ENCODE assay signal across 26 cellular contexts in genomic region chr6:17653198-17653881, GRCh38. TPM values are rescaled to one million over a fixed set of nuclear protein-coding genes. Genes with fewer than 3 reads are reported as not detected.
DNase-seq lines count a peak whose midpoint lies in the region; ATAC-seq, FAIRE-seq and TF ChIP-seq lines count a peak whose summit lies in the region.
"Had no signal": no experiment of that assay in that cellular context is flagged by ENCODE, and none has a peak within 500 bp of the region (broad histone marks: within the 10 kb centered on the region; RNA-seq: fewer than 3 reads in every experiment).

No MANE protein-coding gene starts in this region.

- no peak for DNase-seq in activated CD8-positive, alpha-beta T cell treated with anti-CD3 and anti-CD28 coated beads for 36 hours
- no peak for DNase-seq in activated CD8-positive, alpha-beta T cell treated with anti-CD3 and anti-CD28 coated beads, Interleukin-2, amount 10 ng/mL, durations not matched to agents 7 days and 5 days
- DNase-seq in OCI-LY7 (ENCODE audit: low spot score), result no peak
- peak; percentile 4 for DNase-seq in astrocyte (ENCODE audit: low read depth)
- DNase-seq in stimulated activated effector memory CD8-positive, alpha-beta T cell treated with anti-CD3 and anti-CD28 coated beads, Interleukin-12 subunit alpha, Interleukin-12 subunit beta, amount 100 ng/mL, for 72 hours (ENCODE audit: low spot score in 2 of 2), result no peak
- DNase-seq in T-helper 9 cell, result no peak
- no peak for DNase-seq in NCI-H748 treated with DMSO at 0.1 percent for 48 hours (lab: John Stamatoyannopoulos, UW)
- DNase-seq in NCI-H82 treated with DMSO at 0.1 percent for 48 hours (lab: John Stamatoyannopoulos, UW; ENCODE audit: unreplicated experiment), result no peak
- DNase-seq: activated CD8-positive, alpha-beta memory T cell treated with anti-CD3 and anti-CD28 coated beads, Interleukin-2, amount 50 U/mL, for 4 hours; activated naive CD4-positive, alpha-beta T cell treated with anti-CD3 and anti-CD28 coated beads for 36 hours; dorsolateral prefrontal cortex; GF-D8; heart right ventricle; NCI-H1436 treated with DMSO at 0.1 percent for 48 hours; NCI-H2107; NCI-H510A; NK-92 treated with Interleukin-12 subunit alpha and Interleukin-12 subunit beta, amount 100 ng/mL, for 24 hours; Peyer's patch; right lobe of liver; SIG-M5; stimulated activated CD4-positive, alpha-beta T cell treated with anti-CD3 and anti-CD28 coated beads, Interleukin-4, amount 100 ng/mL, for 4 hours; SW 1271; upper lobe of left lung had no signal

- TSS peak; percentile 1 for BruUV-seq in OCI-LY7 (replicated peaks; lab: Mats Ljungman, UMichigan)

- H3K4me2 ChIP-seq in OCI-LY7 (ENCODE audit: low read length) (no peak overlapping the region), astrocyte (ENCODE audit: low read length) (no peak overlapping the region)
- H3K4me2 ChIP-seq: A549, neural progenitor cell had no signal

- no peak overlapping the region for H3K9ac ChIP-seq in astrocyte (ENCODE audit: low read length)
- H3K9ac ChIP-seq: neural progenitor cell had no signal

- H3K27me3 Mint-ChIP-seq in activated CD8-positive, alpha-beta T cell treated with anti-CD3 and anti-CD28 coated beads for 36 hours, result no peaks in the 10 kb centered on the region
- H3K27me3 Mint-ChIP-seq in activated CD8-positive, alpha-beta T cell treated with anti-CD3 and anti-CD28 coated beads, Interleukin-2, amount 10 ng/mL, durations not matched to agents 7 days and 5 days (ENCODE audit: low read depth), result no peaks in the 10 kb centered on the region
- no peaks in the 10 kb centered on the region for H3K27me3 Mint-ChIP-seq in astrocyte (ENCODE audit: low read depth, unreplicated experiment)

- no peak for TF ChIP-seq CTCF in activated CD8-positive, alpha-beta T cell treated with anti-CD3 and anti-CD28 coated beads for 36 hours (IDR thresholded peaks at IDR 0.05)
- TF ChIP-seq CTCF in OCI-LY7 (conservative IDR thresholded peaks at IDR 0.05; ENCODE audit: low read length) (no peak), astrocyte (IDR thresholded peaks at IDR 0.05; ENCODE audit: insufficient read depth, low read depth, low read length) (no peak)

- CTCF ChIA-PET in activated CD8-positive, alpha-beta T cell treated with anti-CD3 and anti-CD28 coated beads for 36 hours (lab: Charles Lee), result no interaction called here
- CTCF ChIA-PET in activated CD8-positive, alpha-beta T cell treated with anti-CD3 and anti-CD28 coated beads, Interleukin-2, amount 10 ng/mL, durations not matched to agents 7 days and 5 days (lab: Charles Lee), result no interaction called here
- CTCF ChIA-PET in OCI-LY7 (lab: Charles Lee; ENCODE audit: unreplicated experiment), result no interaction called here

- peak overlapping the region; percentile 74 for H3K27ac Mint-ChIP-seq in activated CD8-positive, alpha-beta T cell treated with anti-CD3 and anti-CD28 coated beads for 36 hours
- H3K27ac Mint-ChIP-seq in activated CD8-positive, alpha-beta T cell treated with anti-CD3 and anti-CD28 coated beads, Interleukin-2, amount 10 ng/mL, durations not matched to agents 7 days and 5 days, result no peak overlapping the region
- no peak overlapping the region for H3K27ac Mint-ChIP-seq in astrocyte (ENCODE audit: unreplicated experiment)
- peak overlapping the region; percentile 55 for H3K27ac Mint-ChIP-seq in stimulated activated effector memory CD8-positive, alpha-beta T cell treated with anti-CD3 and anti-CD28 coated beads, Interleukin-12 subunit alpha, Interleukin-12 subunit beta, amount 100 ng/mL, for 72 hours
- H3K27ac Mint-ChIP-seq: activated naive CD4-positive, alpha-beta T cell treated with anti-CD3 and anti-CD28 coated beads for 36 hours; neural progenitor cell had no signal

- H3K27me3 ChIP-seq in astrocyte (ENCODE audit: insufficient read depth, low read length), result no peaks in the 10 kb centered on the region
- H3K27me3 ChIP-seq: dorsolateral prefrontal cortex, heart right ventricle, neural progenitor cell, Peyer's patch, right lobe of liver, upper lobe of left lung had no signal

- H3K27ac ChIP-seq in OCI-LY7 (ENCODE audit: low read depth, low read length, poor library complexity, severe bottlenecking) (no peak overlapping the region), astrocyte (ENCODE audit: low read depth, low read length) (no peak overlapping the region)
- H3K27ac ChIP-seq: A549, dorsolateral prefrontal cortex, heart right ventricle, neural progenitor cell, Peyer's patch, right lobe of liver, upper lobe of left lung had no signal

- no peak for FAIRE-seq in astrocyte (lab: Jason Lieb, UNC)
- FAIRE-seq: A549, H1 had no signal

- H3K9me2 ChIP-seq in OCI-LY7 (ENCODE audit: insufficient read depth, low read length), result no peaks in the 10 kb centered on the region

- ATAC-seq in activated CD8-positive, alpha-beta T cell treated with anti-CD3 and anti-CD28 coated beads for 36 hours, result peak; percentile 77
- no peak for ATAC-seq in activated CD8-positive, alpha-beta T cell treated with anti-CD3 and anti-CD28 coated beads, Interleukin-2, amount 10 ng/mL, durations not matched to agents 7 days and 5 days
- ATAC-seq in stimulated activated effector memory CD8-positive, alpha-beta T cell treated with anti-CD3 and anti-CD28 coated beads, Interleukin-12 subunit alpha, Interleukin-12 subunit beta, amount 100 ng/mL, for 72 hours, result peak; percentile 93
- ATAC-seq: A549, heart right ventricle, right lobe of liver had no signal

- peaks cover 31% of the 10 kb centered on the region for H3K4me1 Mint-ChIP-seq in activated CD8-positive, alpha-beta T cell treated with anti-CD3 and anti-CD28 coated beads for 36 hours (ENCODE audit: low read depth)
- H3K4me1 Mint-ChIP-seq in activated CD8-positive, alpha-beta T cell treated with anti-CD3 and anti-CD28 coated beads, Interleukin-2, amount 10 ng/mL, durations not matched to agents 7 days and 5 days (ENCODE audit: low read depth), result peaks cover 27% of the 10 kb centered on the region
- peaks cover 2% of the 10 kb centered on the region for H3K4me1 Mint-ChIP-seq in astrocyte (ENCODE audit: low read depth, unreplicated experiment)
- peaks cover 40% of the 10 kb centered on the region for H3K4me1 Mint-ChIP-seq in stimulated activated effector memory CD8-positive, alpha-beta T cell treated with anti-CD3 and anti-CD28 coated beads, Interleukin-12 subunit alpha, Interleukin-12 subunit beta, amount 100 ng/mL, for 72 hours
- H3K4me1 Mint-ChIP-seq: neural progenitor cell had no signal

- no peak overlapping the region for H3K4me3 Mint-ChIP-seq in activated CD8-positive, alpha-beta T cell treated with anti-CD3 and anti-CD28 coated beads for 36 hours
- no peak overlapping the region for H3K4me3 Mint-ChIP-seq in activated CD8-positive, alpha-beta T cell treated with anti-CD3 and anti-CD28 coated beads, Interleukin-2, amount 10 ng/mL, durations not matched to agents 7 days and 5 days
- no peak overlapping the region for H3K4me3 Mint-ChIP-seq in astrocyte (ENCODE audit: unreplicated experiment)
- no peak overlapping the region for H3K4me3 Mint-ChIP-seq in stimulated activated effector memory CD8-positive, alpha-beta T cell treated with anti-CD3 and anti-CD28 coated beads, Interleukin-12 subunit alpha, Interleukin-12 subunit beta, amount 100 ng/mL, for 72 hours
- H3K4me3 Mint-ChIP-seq: activated naive CD4-positive, alpha-beta T cell treated with anti-CD3 and anti-CD28 coated beads for 36 hours; neural progenitor cell had no signal

- peaks cover 64% of the 10 kb centered on the region for H3K36me3 Mint-ChIP-seq in activated CD8-positive, alpha-beta T cell treated with anti-CD3 and anti-CD28 coated beads for 36 hours (ENCODE audit: low read depth)
- peaks cover 60% of the 10 kb centered on the region for H3K36me3 Mint-ChIP-seq in activated CD8-positive, alpha-beta T cell treated with anti-CD3 and anti-CD28 coated beads, Interleukin-2, amount 10 ng/mL, durations not matched to agents 7 days and 5 days (ENCODE audit: low read depth)
- H3K36me3 Mint-ChIP-seq in astrocyte (ENCODE audit: low read depth, unreplicated experiment), result peaks cover 13% of the 10 kb centered on the region
- peaks cover 100% of the 10 kb centered on the region for H3K36me3 Mint-ChIP-seq in stimulated activated effector memory CD8-positive, alpha-beta T cell treated with anti-CD3 and anti-CD28 coated beads, Interleukin-12 subunit alpha, Interleukin-12 subunit beta, amount 100 ng/mL, for 72 hours

- intact Hi-C loops in activated CD8-positive, alpha-beta T cell treated with anti-CD3 and anti-CD28 coated beads for 36 hours (cut with micrococcal nuclease), result loop anchor here (10.0 kb wide), 1 partner anchor 51 kb away; the partner anchor contains the start of gene NUP153
- intact Hi-C loops in OCI-LY7 (cut with micrococcal nuclease; ENCODE audit: unreplicated experiment), result no loop called here

- H3K79me2 ChIP-seq in OCI-LY7 (ENCODE audit: insufficient read depth, low read depth, low read length) (peaks cover 60% of the 10 kb centered on the region; the same call in 1 of the 2 replicates), astrocyte (ENCODE audit: insufficient read depth, low read length) (peaks cover 64% of the 10 kb centered on the region)

- POLR2A ChIA-PET in activated CD8-positive, alpha-beta T cell treated with anti-CD3 and anti-CD28 coated beads for 36 hours (lab: Charles Lee), result interaction anchor here (0.6 kb wide), 1 partner anchor 29 kb away, joined by 3 read pairs; no protein-coding TSS in a partner anchor
- POLR2A ChIA-PET in activated CD8-positive, alpha-beta T cell treated with anti-CD3 and anti-CD28 coated beads, Interleukin-2, amount 10 ng/mL, durations not matched to agents 7 days and 5 days (lab: Charles Lee), result no interaction called here
- POLR2A ChIA-PET in OCI-LY7 (lab: Charles Lee), result no interaction called here

- H3K4me3 ChIP-seq in OCI-LY7 (ENCODE audit: low read depth, low read length, poor library complexity, severe bottlenecking) (no peak overlapping the region), astrocyte (ENCODE audit: insufficient read depth, low read depth, low read length) (no peak overlapping the region)
- H3K4me3 ChIP-seq: A549, dorsolateral prefrontal cortex, heart right ventricle, neural progenitor cell, Peyer's patch, right lobe of liver, upper lobe of left lung had no signal

- H3K9me3 ChIP-seq in OCI-LY7 (ENCODE audit: low read length) (no peaks in the 10 kb centered on the region), astrocyte (ENCODE audit: insufficient read depth, low read depth, low read length) (no peaks in the 10 kb centered on the region)
- H3K9me3 ChIP-seq: A549, heart right ventricle, Peyer's patch, right lobe of liver, upper lobe of left lung had no signal

- H2AFZ ChIP-seq in OCI-LY7 (ENCODE audit: low read length), result no peak overlapping the region
- no peak overlapping the region for H2AFZ ChIP-seq in astrocyte (ENCODE audit: low read depth, low read length)
- H2AFZ ChIP-seq: neural progenitor cell had no signal

- no peaks in the 10 kb centered on the region for H3K9me3 Mint-ChIP-seq in activated CD8-positive, alpha-beta T cell treated with anti-CD3 and anti-CD28 coated beads for 36 hours
- H3K9me3 Mint-ChIP-seq in activated CD8-positive, alpha-beta T cell treated with anti-CD3 and anti-CD28 coated beads, Interleukin-2, amount 10 ng/mL, durations not matched to agents 7 days and 5 days (ENCODE audit: insufficient read depth), result no peaks in the 10 kb centered on the region
- no peaks in the 10 kb centered on the region for H3K9me3 Mint-ChIP-seq in astrocyte (ENCODE audit: unreplicated experiment)
- no peaks in the 10 kb centered on the region for H3K9me3 Mint-ChIP-seq in stimulated activated effector memory CD8-positive, alpha-beta T cell treated with anti-CD3 and anti-CD28 coated beads, Interleukin-12 subunit alpha, Interleukin-12 subunit beta, amount 100 ng/mL, for 72 hours
- H3K9me3 Mint-ChIP-seq: activated naive CD4-positive, alpha-beta T cell treated with anti-CD3 and anti-CD28 coated beads for 36 hours; neural progenitor cell had no signal

- peaks cover 13% of the 10 kb centered on the region; the same call in 1 of the 2 replicates for H4K20me1 ChIP-seq in OCI-LY7 (ENCODE audit: insufficient read depth, low read length)
- H4K20me1 ChIP-seq in astrocyte (ENCODE audit: insufficient read depth, low read length), result peaks cover 32% of the 10 kb centered on the region

- H3K36me3 ChIP-seq in OCI-LY7 (ENCODE audit: insufficient read depth, low read length), result peaks cover 97% of the 10 kb centered on the region
- peaks cover 27% of the 10 kb centered on the region for H3K36me3 ChIP-seq in astrocyte (ENCODE audit: insufficient read depth, low read length)

- no peaks in the 10 kb centered on the region for H3K4me1 ChIP-seq in OCI-LY7 (ENCODE audit: insufficient read depth, low read length, poor library complexity, severe bottlenecking)
- no peaks in the 10 kb centered on the region for H3K4me1 ChIP-seq in astrocyte (ENCODE audit: insufficient read depth, low read length)
- H3K4me1 ChIP-seq: neural progenitor cell, Peyer's patch, right lobe of liver had no signal

RNA-seq across cellular contexts. Expression of gene FAM8A1, which starts 53.2 kb away (rescaled TPM):
- total RNA-seq in activated CD8-positive, alpha-beta T cell treated with anti-CD3 and anti-CD28 coated beads for 36 hours, result 1 to 10 TPM; 3.2 to 3.8 TPM
- total RNA-seq in activated CD8-positive, alpha-beta T cell treated with anti-CD3 and anti-CD28 coated beads, Interleukin-2, amount 10 ng/mL, durations not matched to agents 7 days and 5 days, result 1 to 10 TPM; 6.2 TPM
- total RNA-seq in OCI-LY7 (2014; rRNA removed; shearing (Covaris generic)), result 6.5 and 7.1 TPM in 2 replicates
- total RNA-seq in OCI-LY7 (2022), result 11.8 and 12.4 TPM in 2 replicates
- 17.9 and 19.5 TPM in 2 replicates for total RNA-seq in astrocyte

RNA-seq across cellular contexts. Expression of gene NUP153, which starts 53.4 kb away (rescaled TPM):
- total RNA-seq in activated CD8-positive, alpha-beta T cell treated with anti-CD3 and anti-CD28 coated beads for 36 hours, result 10 to 100 TPM; 76.4 to 78.2 TPM
- 10 to 100 TPM; 72.2 to 73.6 TPM for total RNA-seq in activated CD8-positive, alpha-beta T cell treated with anti-CD3 and anti-CD28 coated beads, Interleukin-2, amount 10 ng/mL, durations not matched to agents 7 days and 5 days
- total RNA-seq in OCI-LY7 (2014; rRNA removed; shearing (Covaris generic)), result 66.3 and 72.5 TPM in 2 replicates
- total RNA-seq in OCI-LY7 (2022) (88.0 and 89.8 TPM in 2 replicates), astrocyte (44.8 and 51.6 TPM in 2 replicates)

Comparison
In these comparisons a context has a peak if more than half of its experiments do, and no peak if none do; other contexts are left out.
1. H3K27ac Mint-ChIP-seq: peak in activated CD8-positive, alpha-beta T cell treated with anti-CD3 and anti-CD28 coated beads for 36 hours (single experiment) and stimulated activated effector memory CD8-positive, alpha-beta T cell treated with anti-CD3 and anti-CD28 coated beads, Interleukin-12 subunit alpha, Interleukin-12 subunit beta, amount 100 ng/mL, for 72 hours (single experiment); none in activated CD8-positive, alpha-beta T cell treated with anti-CD3 and anti-CD28 coated beads, Interleukin-2, amount 10 ng/mL, durations not matched to agents 7 days and 5 days (single experiment) and astrocyte (single experiment).